In genomic region chr12:124510301-124510970, GRCh38 we compare ENCODE assay signal across 1 cellular context.
TF ChIP-seq lines count a peak whose summit lies in the region.

No MANE protein-coding gene starts in this region.

TF ChIP-seq in HepG2, 621 proteins besides CTCF, POLR2A, EP300 and RAD21 (continued from another document and continues in another):
- TF ChIP-seq ZKSCAN8 (CRISPR knock-in tag; IDR thresholded peaks at IDR 0.05; ENCODE audit: borderline replicate concordance) (0 out of 2 replicates have a peak, but pooled peaks have one; percentile 26), ZNF549 (CRISPR knock-in tag; IDR thresholded peaks at IDR 0.05) (no peak), ZMYM3 (CRISPR knock-in tag; IDR thresholded peaks at IDR 0.05) (peak; percentile 99), USF2 (IDR thresholded peaks at IDR 0.05; ENCODE audit: low read depth, low read length) (no peak), USF2 (CRISPR knock-in tag; IDR thresholded peaks at IDR 0.05; ENCODE audit: borderline replicate concordance) (no peak), TCF7L2 (IDR thresholded peaks at IDR 0.05; ENCODE audit: low read depth, low read length) (no peak), ZSCAN30 (CRISPR knock-in tag; IDR thresholded peaks at IDR 0.05) (no peak), MLLT10 (CRISPR knock-in tag; IDR thresholded peaks at IDR 0.05) (no peak), ZNF652 (CRISPR knock-in tag; IDR thresholded peaks at IDR 0.05; ENCODE audit: borderline replicate concordance, low read depth) (no peak), MEIS1 (CRISPR knock-in tag; IDR thresholded peaks at IDR 0.05; ENCODE audit: borderline replicate concordance) (no peak), TAF1 (CRISPR knock-in tag; IDR thresholded peaks at IDR 0.05) (no peak), ELF4 (CRISPR knock-in tag; IDR thresholded peaks at IDR 0.05; ENCODE audit: borderline replicate concordance) (no peak), ZNF256 (CRISPR knock-in tag; conservative IDR thresholded peaks at IDR 0.05) (no peak), ZNF142 (CRISPR knock-in tag; IDR thresholded peaks at IDR 0.05) (no peak), REPIN1 (CRISPR knock-in tag; IDR thresholded peaks at IDR 0.05; ENCODE audit: borderline replicate concordance, low read depth) (no peak), ZNF644 (CRISPR knock-in tag; IDR thresholded peaks at IDR 0.05; ENCODE audit: low read depth) (no peak), ZNF441 (CRISPR knock-in tag; IDR thresholded peaks at IDR 0.05; ENCODE audit: borderline replicate concordance) (no peak), NFYC (CRISPR knock-in tag; IDR thresholded peaks at IDR 0.05) (no peak), CBX1 (IDR thresholded peaks at IDR 0.05; ENCODE audit: low read depth) (peak; percentile 72), ZNF234 (CRISPR knock-in tag; conservative IDR thresholded peaks at IDR 0.05) (no peak), ATF7-NPFF (CRISPR knock-in tag; IDR thresholded peaks at IDR 0.05; ENCODE audit: low read depth) (no peak), STAG1 (CRISPR knock-in tag; IDR thresholded peaks at IDR 0.05) (peak; percentile 54), TRIM24 (CRISPR knock-in tag; IDR thresholded peaks at IDR 0.05) (no peak), ZNF775 (CRISPR knock-in tag; IDR thresholded peaks at IDR 0.05; ENCODE audit: borderline replicate concordance) (no peak), HDAC1 (CRISPR knock-in tag; IDR thresholded peaks at IDR 0.05) (peak; percentile 1; the same call in 1 of the 2 replicates), ZNF101 (CRISPR knock-in tag; IDR thresholded peaks at IDR 0.05; ENCODE audit: borderline replicate concordance, low read depth) (no peak)
- TF ChIP-seq, protein P1, sequence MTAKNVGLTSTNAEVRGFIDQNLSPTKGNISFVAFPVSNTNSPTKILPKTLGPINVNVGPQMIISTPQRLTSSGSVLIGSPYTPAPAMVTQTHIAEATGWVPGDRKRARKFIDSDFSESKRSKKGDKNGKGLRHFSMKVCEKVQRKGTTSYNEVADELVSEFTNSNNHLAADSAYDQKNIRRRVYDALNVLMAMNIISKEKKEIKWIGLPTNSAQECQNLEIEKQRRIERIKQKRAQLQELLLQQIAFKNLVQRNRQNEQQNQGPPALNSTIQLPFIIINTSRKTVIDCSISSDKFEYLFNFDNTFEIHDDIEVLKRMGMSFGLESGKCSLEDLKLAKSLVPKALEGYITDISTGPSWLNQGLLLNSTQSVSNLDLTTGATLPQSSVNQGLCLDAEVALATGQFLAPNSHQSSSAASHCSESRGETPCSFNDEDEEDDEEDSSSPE (CRISPR knock-in tag; IDR thresholded peaks at IDR 0.05) = no peak
- TF ChIP-seq, protein P2, sequence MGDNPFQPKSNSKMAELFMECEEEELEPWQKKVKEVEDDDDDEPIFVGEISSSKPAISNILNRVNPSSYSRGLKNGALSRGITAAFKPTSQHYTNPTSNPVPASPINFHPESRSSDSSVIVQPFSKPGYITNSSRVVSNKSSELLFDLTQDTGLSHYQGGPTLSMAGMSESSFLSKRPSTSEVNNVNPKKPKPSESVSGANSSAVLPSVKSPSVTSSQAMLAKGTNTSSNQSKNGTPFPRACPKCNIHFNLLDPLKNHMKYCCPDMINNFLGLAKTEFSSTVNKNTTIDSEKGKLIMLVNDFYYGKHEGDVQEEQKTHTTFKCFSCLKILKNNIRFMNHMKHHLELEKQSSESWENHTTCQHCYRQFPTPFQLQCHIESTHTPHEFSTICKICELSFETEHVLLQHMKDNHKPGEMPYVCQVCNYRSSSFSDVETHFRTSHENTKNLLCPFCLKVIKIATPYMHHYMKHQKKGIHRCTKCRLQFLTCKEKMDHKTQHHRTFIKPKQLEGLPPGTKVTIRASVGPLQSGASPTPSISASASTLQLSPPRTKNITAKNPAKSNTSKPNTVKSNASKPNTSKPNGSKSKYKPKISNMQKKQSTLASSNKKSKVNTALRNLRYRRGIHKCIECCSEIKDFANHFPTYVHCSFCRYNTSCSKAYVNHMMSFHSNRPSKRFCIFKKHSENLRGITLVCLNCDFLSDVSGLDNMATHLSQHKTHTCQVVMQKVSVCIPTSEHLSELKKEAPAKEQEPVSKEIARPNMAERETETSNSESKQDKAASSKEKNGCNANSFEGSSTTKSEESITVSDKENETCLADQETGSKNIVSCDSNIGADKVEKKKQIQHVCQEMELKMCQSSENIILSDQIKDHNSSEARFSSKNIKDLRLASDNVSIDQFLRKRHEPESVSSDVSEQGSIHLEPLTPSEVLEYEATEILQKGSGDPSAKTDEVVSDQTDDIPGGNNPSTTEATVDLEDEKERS (CRISPR knock-in tag; IDR thresholded peaks at IDR 0.05) = 0 out of 2 replicates have a peak, but pooled peaks have one; percentile 13
- TF ChIP-seq, protein P3, sequence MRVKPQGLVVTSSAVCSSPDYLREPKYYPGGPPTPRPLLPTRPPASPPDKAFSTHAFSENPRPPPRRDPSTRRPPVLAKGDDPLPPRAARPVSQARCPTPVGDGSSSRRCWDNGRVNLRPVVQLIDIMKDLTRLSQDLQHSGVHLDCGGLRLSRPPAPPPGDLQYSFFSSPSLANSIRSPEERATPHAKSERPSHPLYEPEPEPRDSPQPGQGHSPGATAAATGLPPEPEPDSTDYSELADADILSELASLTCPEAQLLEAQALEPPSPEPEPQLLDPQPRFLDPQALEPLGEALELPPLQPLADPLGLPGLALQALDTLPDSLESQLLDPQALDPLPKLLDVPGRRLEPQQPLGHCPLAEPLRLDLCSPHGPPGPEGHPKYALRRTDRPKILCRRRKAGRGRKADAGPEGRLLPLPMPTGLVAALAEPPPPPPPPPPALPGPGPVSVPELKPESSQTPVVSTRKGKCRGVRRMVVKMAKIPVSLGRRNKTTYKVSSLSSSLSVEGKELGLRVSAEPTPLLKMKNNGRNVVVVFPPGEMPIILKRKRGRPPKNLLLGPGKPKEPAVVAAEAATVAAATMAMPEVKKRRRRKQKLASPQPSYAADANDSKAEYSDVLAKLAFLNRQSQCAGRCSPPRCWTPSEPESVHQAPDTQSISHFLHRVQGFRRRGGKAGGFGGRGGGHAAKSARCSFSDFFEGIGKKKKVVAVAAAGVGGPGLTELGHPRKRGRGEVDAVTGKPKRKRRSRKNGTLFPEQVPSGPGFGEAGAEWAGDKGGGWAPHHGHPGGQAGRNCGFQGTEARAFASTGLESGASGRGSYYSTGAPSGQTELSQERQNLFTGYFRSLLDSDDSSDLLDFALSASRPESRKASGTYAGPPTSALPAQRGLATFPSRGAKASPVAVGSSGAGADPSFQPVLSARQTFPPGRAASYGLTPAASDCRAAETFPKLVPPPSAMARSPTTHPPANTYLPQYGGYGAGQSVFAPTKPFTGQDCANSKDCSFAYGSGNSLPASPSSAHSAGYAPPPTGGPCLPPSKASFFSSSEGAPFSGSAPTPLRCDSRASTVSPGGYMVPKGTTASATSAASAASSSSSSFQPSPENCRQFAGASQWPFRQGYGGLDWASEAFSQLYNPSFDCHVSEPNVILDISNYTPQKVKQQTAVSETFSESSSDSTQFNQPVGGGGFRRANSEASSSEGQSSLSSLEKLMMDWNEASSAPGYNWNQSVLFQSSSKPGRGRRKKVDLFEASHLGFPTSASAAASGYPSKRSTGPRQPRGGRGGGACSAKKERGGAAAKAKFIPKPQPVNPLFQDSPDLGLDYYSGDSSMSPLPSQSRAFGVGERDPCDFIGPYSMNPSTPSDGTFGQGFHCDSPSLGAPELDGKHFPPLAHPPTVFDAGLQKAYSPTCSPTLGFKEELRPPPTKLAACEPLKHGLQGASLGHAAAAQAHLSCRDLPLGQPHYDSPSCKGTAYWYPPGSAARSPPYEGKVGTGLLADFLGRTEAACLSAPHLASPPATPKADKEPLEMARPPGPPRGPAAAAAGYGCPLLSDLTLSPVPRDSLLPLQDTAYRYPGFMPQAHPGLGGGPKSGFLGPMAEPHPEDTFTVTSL (CRISPR knock-in tag; IDR thresholded peaks at IDR 0.05; ENCODE audit: borderline replicate concordance) = no peak
- TF ChIP-seq, protein P4, sequence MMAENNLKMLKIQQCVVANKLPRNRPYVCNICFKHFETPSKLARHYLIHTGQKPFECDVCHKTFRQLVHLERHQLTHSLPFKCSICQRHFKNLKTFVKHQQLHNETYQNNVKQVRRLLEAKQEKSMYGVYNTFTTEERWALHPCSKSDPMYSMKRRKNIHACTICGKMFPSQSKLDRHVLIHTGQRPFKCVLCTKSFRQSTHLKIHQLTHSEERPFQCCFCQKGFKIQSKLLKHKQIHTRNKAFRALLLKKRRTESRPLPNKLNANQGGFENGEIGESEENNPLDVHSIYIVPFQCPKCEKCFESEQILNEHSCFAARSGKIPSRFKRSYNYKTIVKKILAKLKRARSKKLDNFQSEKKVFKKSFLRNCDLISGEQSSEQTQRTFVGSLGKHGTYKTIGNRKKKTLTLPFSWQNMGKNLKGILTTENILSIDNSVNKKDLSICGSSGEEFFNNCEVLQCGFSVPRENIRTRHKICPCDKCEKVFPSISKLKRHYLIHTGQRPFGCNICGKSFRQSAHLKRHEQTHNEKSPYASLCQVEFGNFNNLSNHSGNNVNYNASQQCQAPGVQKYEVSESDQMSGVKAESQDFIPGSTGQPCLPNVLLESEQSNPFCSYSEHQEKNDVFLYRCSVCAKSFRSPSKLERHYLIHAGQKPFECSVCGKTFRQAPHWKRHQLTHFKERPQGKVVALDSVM (CRISPR knock-in tag; IDR thresholded peaks at IDR 0.05) = no peak
- TF ChIP-seq, protein P5, sequence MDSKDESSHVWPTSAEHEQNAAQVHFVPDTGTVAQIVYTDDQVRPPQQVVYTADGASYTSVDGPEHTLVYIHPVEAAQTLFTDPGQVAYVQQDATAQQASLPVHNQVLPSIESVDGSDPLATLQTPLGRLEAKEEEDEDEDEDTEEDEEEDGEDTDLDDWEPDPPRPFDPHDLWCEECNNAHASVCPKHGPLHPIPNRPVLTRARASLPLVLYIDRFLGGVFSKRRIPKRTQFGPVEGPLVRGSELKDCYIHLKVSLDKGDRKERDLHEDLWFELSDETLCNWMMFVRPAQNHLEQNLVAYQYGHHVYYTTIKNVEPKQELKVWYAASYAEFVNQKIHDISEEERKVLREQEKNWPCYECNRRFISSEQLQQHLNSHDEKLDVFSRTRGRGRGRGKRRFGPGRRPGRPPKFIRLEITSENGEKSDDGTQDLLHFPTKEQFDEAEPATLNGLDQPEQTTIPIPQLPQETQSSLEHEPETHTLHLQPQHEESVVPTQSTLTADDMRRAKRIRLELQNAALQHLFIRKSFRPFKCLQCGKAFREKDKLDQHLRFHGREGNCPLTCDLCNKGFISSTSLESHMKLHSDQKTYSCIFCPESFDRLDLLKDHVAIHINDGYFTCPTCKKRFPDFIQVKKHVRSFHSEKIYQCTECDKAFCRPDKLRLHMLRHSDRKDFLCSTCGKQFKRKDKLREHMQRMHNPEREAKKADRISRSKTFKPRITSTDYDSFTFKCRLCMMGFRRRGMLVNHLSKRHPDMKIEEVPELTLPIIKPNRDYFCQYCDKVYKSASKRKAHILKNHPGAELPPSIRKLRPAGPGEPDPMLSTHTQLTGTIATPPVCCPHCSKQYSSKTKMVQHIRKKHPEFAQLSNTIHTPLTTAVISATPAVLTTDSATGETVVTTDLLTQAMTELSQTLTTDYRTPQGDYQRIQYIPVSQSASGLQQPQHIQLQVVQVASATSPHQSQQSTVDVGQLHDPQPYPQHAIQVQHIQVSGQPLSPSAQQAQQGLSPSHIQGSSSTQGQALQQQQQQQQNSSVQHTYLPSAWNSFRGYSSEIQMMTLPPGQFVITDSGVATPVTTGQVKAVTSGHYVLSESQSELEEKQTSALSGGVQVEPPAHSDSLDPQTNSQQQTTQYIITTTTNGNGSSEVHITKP (CRISPR knock-in tag; IDR thresholded peaks at IDR 0.05; ENCODE audit: low read depth) = no peak
